17 cellular contexts compared by ENCODE assay signal in the genomic region with DNA sequence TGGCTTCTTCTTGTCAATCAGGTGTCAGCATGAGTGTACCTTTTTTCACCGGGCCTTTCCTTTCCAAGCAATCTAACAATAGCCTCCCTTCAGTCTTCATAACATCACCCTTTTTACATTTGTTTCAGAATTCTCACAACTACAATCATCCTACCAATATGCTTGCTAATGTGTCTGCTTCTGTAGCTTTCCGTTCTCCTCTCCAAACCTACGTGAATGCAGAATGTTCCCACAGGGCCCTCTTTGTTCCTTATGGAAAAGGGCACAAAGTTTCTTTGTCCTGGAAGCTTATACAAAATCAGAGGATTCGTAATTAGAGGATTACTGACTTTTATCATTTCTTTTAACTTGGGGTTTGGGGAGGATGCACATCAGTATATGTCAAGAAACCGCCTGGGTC.
A peak's percentile ranks its signal among the peaks of the same experiment; 100 is the strongest.
DNase-seq lines count a peak whose midpoint lies in the region; ATAC-seq, FAIRE-seq and TF ChIP-seq lines count a peak whose summit lies in the region.
"Had no signal": no experiment of that assay in that cellular context is flagged by ENCODE, and none has a peak within 500 bp of the region (broad histone marks: within the 10 kb centered on the region; RNA-seq: fewer than 3 reads in every experiment).

No MANE protein-coding gene starts in this region.

- no peak overlapping the region for H3K4me3 ChIP-seq in endodermal cell (ENCODE audit: low read length)
- no peak overlapping the region for H3K4me3 ChIP-seq in pancreas
- H3K4me3 ChIP-seq: PC-9, SJCRH30 had no signal

- H3K27me3 ChIP-seq in endodermal cell (ENCODE audit: control insufficient read depth, insufficient read depth, low read length, poor library complexity, severe bottlenecking) (no peaks in the 10 kb centered on the region), pancreas (no peaks in the 10 kb centered on the region)
- H3K27me3 ChIP-seq: SJCRH30 had no signal

- no peak overlapping the region for H3K9ac ChIP-seq in endodermal cell (ENCODE audit: extremely low read depth, low read length, poor library complexity, severe bottlenecking)

- no peaks in the 10 kb centered on the region for H3K9me3 Mint-ChIP-seq in endodermal cell
- peaks cover 5% of the 10 kb centered on the region for H3K9me3 Mint-ChIP-seq in neural crest cell

- H3K4me3 Mint-ChIP-seq in endodermal cell (no peak overlapping the region), neural crest cell (no peak overlapping the region)

- TF ChIP-seq CTCF in endodermal cell (conservative IDR thresholded peaks at IDR 0.05) = no peak
- TF ChIP-seq CTCF in neural crest cell (conservative IDR thresholded peaks at IDR 0.05) = no peak
- no peak for TF ChIP-seq CTCF in pancreas (IDR thresholded peaks at IDR 0.05)

- H3K27me3 Mint-ChIP-seq in endodermal cell (ENCODE audit: insufficient read depth) (no peaks in the 10 kb centered on the region), neural crest cell (ENCODE audit: low read depth) (no peaks in the 10 kb centered on the region)

- H3K36me3 ChIP-seq in endodermal cell (ENCODE audit: control insufficient read depth, insufficient read depth, low read length) (no peaks in the 10 kb centered on the region), pancreas (no peaks in the 10 kb centered on the region)
- H3K36me3 ChIP-seq: SJCRH30 had no signal

- peak; percentile 51 to 66 for DNase-seq in NCI-H526 (lab: John Stamatoyannopoulos, UW)
- no peak for DNase-seq in endodermal cell
- DNase-seq in neural crest cell (ENCODE audit: low read depth, low spot score) = no peak
- no peak for DNase-seq in pancreas
- no peak for DNase-seq in middle frontal gyrus (ENCODE audit: extremely low spot score, low spot score)
- DNase-seq: ACHN, DMS79 treated with DMSO at 0.1 percent for 48 hours, NCI-H1105 treated with DMSO at 0.1 percent for 48 hours, NCI-H1694 treated with DMSO at 0.1 percent for 48 hours, NCI-H2107, NCI-H510A, PC-9, SJCRH30 had no signal

- intact Hi-C loops in pancreas (cut with DNase I) = no loop called here

- H3K9me3 ChIP-seq in endodermal cell (ENCODE audit: control insufficient read depth, low read length) = no peaks in the 10 kb centered on the region
- no peaks in the 10 kb centered on the region for H3K9me3 ChIP-seq in pancreas
- H3K9me3 ChIP-seq: SJCRH30 had no signal

- H3K4me1 Mint-ChIP-seq in endodermal cell (peaks cover 12% of the 10 kb centered on the region), neural crest cell (peaks cover 35% of the 10 kb centered on the region)

- ATAC-seq in pancreas (no peak), HG03354 (IDR thresholded peaks at IDR 0.05; ENCODE audit: poor library complexity, severe bottlenecking, unreplicated experiment) (no peak), HG03045 (IDR thresholded peaks at IDR 0.05; ENCODE audit: unreplicated experiment) (no peak)
- ATAC-seq: HCT116 had no signal

- FAIRE-seq in pancreas (lab: Jason Lieb, UNC) = no peak

- H3K36me3 Mint-ChIP-seq in endodermal cell (ENCODE audit: low read depth) (no peaks in the 10 kb centered on the region), neural crest cell (ENCODE audit: low read depth) (no peaks in the 10 kb centered on the region)

- WGBS in endodermal cell (ENCODE audit: insufficient coverage in 1 of 2, insufficient read length in 1 of 2), 2 experiments = 56 to 84% methylated on average over 3 to 4 of the region's 5 CpGs
- 66 to 67% methylated on average over 5 of the region's 5 CpGs for whole genome bisulfite sequencing in pancreas, 2 donors

- no peak overlapping the region for H3K27ac Mint-ChIP-seq in endodermal cell
- H3K27ac Mint-ChIP-seq in neural crest cell (ENCODE audit: unreplicated experiment) = peak overlapping the region; percentile 83

- peak overlapping the region; percentile 15 for H3K27ac ChIP-seq in endodermal cell (ENCODE audit: low read depth, low read length)
- H3K27ac ChIP-seq in pancreas = no peak overlapping the region
- H3K27ac ChIP-seq: C4-2B, PC-9, SJCRH30 had no signal

- H3K4me1 ChIP-seq in endodermal cell (ENCODE audit: control insufficient read depth, insufficient read depth, low read length) (no peaks in the 10 kb centered on the region), pancreas (no peaks in the 10 kb centered on the region)

Comparison
In these comparisons a context has a peak if more than half of its experiments do, and no peak if none do; other contexts are left out.
1. DNase-seq: peak in NCI-H526 (2 of 2); none in endodermal cell (single experiment), neural crest cell (single experiment), pancreas (0 of 6) and middle frontal gyrus (single experiment).